ENCODE assay signal across 11 cellular contexts in the genomic region with DNA sequence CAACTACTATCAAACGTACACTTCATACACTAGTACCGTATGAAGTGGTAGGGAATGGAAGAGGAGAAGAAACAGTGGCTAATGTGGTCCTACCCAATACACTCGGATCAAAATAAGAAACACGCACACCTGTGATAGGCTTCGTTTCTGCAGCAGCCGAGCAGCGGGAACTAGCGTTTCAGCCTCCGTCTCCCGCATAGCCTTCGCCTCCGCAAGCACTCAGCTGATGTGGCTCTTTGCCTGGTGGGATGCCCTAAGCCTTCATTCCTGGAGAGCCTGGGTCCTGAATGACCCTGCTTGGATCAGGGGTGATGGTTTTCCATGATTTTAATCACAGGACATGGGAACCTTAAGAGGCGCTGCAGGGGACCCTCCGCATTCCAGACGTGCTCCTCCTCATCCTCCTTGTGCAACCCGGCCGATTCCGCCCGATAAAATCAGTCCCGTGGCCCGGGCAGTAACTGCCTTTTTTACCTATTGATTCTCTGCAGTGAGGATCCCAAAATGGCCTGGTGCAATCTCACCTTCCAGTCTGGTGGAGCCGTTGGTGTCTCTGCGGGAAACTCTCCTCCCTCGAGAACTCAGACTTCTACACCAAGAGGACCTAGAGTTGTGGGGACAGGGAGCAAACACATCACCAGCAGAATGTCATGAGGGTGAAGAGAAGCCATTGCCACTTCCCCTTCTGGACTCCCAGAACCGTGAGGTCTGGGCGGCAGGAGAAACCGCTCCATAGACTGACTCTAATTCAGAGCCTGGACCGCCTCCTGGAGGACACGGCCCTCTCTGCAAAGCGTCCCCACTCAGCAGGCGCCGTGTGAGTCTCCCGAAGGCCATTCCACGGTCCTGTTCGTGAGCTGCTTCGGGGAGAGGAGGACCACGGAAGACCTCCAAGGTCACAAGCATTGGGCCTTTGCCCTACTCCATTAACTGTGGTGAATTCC. TPM values are rescaled to one million over a fixed set of nuclear protein-coding genes. Genes with fewer than 3 reads are reported as not detected.
DNase-seq lines count a peak whose midpoint lies in the region; TF ChIP-seq lines count a peak whose summit lies in the region.
"Had no signal": no experiment of that assay in that cellular context is flagged by ENCODE, and none has a peak within 500 bp of the region (broad histone marks: within the 10 kb centered on the region; RNA-seq: fewer than 3 reads in every experiment).

No MANE protein-coding gene starts in this region.

- no peaks in the 10 kb centered on the region; the same call in 1 of the 2 replicates for H3K27me3 ChIP-seq in H9 (ENCODE audit: insufficient read depth, low read length)
- H3K27me3 ChIP-seq in neuronal stem cell (ENCODE audit: control insufficient read depth in 3 of 3, insufficient read depth in 3 of 3, low read depth in 1 of 3, low read length in 3 of 3) = peaks cover 0 to 17% (median 0%) of the 10 kb centered on the region in 3 experiments

- H3K18ac ChIP-seq in H9 (ENCODE audit: insufficient read length, low read depth, low read length) (no peak overlapping the region), neuronal stem cell (ENCODE audit: low read length) (peak overlapping the region; percentile 33)

- no peak overlapping the region for H3K23ac ChIP-seq in H9 (ENCODE audit: insufficient read length, low read depth, low read length)
- H3K23ac ChIP-seq in neuronal stem cell (ENCODE audit: low read depth, low read length, poor library complexity) = no peak overlapping the region

- H3K27ac Mint-ChIP-seq in H9 = no peak overlapping the region
- no peak overlapping the region for H3K27ac Mint-ChIP-seq in glutamatergic neuron (ENCODE audit: unreplicated experiment)

- H3K27me3 Mint-ChIP-seq in H9 (ENCODE audit: low read depth) (peaks cover 68% of the 10 kb centered on the region), glutamatergic neuron (ENCODE audit: unreplicated experiment) (peaks cover 6% of the 10 kb centered on the region)

- H3K4me3 ChIP-seq in neuronal stem cell (ENCODE audit: low read length in 2 of 2) = no peak overlapping the region

- no peak overlapping the region for H3K14ac ChIP-seq in H9 (ENCODE audit: insufficient read depth, low read length)
- no peak overlapping the region for H3K14ac ChIP-seq in neuronal stem cell (ENCODE audit: low read length)

- peaks cover 0 to 10% of the 10 kb centered on the region in 2 experiments; a peak in 3 of 4 replicates for H3K4me1 Mint-ChIP-seq in H9
- H3K4me1 Mint-ChIP-seq in glutamatergic neuron (ENCODE audit: low read depth, unreplicated experiment) = peaks cover 1% of the 10 kb centered on the region

- H4K91ac ChIP-seq in H9 (ENCODE audit: insufficient read length, low read depth, low read length) = no peak overlapping the region
- no peak overlapping the region for H4K91ac ChIP-seq in neuronal stem cell (ENCODE audit: low read depth, low read length, poor library complexity)

- DNase-seq in H9 = peak; percentile 45
- DNase-seq in NOMO-1 treated with dmso at 0.1 percent for 144 hours (lab: John Stamatoyannopoulos, UW; ENCODE audit: unreplicated experiment) = peak; percentile 67
- peak; percentile 14 for DNase-seq in glutamatergic neuron
- no peak for DNase-seq in neuronal stem cell (ENCODE audit: low spot score)
- DNase-seq in iPS-NIHi7 (ENCODE audit: extremely low spot score) = no peak
- no peak for DNase-seq in central memory CD4-positive, alpha-beta T cell
- no peak for DNase-seq in hypothalamus (lab: John Stamatoyannopoulos, UW)
- DNase-seq: activated T-cell treated with anti-CD3 and anti-CD28 coated beads, Interleukin-2, amount 50 U/mL, for 4 hours; brain microvascular endothelial cell had no signal

- H2BK15ac ChIP-seq in H9 (ENCODE audit: low read depth, low read length) = no peak overlapping the region
- H2BK15ac ChIP-seq in neuronal stem cell (ENCODE audit: low read length) = no peak overlapping the region

- no peak overlapping the region for H3K4me3 Mint-ChIP-seq in H9
- H3K4me3 Mint-ChIP-seq in glutamatergic neuron (ENCODE audit: unreplicated experiment) = no peak overlapping the region
- H3K4me3 Mint-ChIP-seq: activated T-cell treated with anti-CD3 and anti-CD28 coated beads, Interleukin-2, amount 50 U/mL, for 4 hours; CD8-positive, alpha-beta T cell had no signal

- H2BK120ac ChIP-seq in H9 (ENCODE audit: low read depth, low read length, poor library complexity, severe bottlenecking) (no peak overlapping the region), neuronal stem cell (ENCODE audit: low read depth, low read length) (no peak overlapping the region)

- no peak overlapping the region for H2BK5ac ChIP-seq in H9 (ENCODE audit: insufficient read length, low read length)
- no peak overlapping the region for H2BK5ac ChIP-seq in neuronal stem cell (ENCODE audit: low read length)

- H3K79me2 ChIP-seq in H9 (ENCODE audit: insufficient read depth, low read length) = no peaks in the 10 kb centered on the region

- no peaks in the 10 kb centered on the region for H3K23me2 ChIP-seq in H9 (ENCODE audit: insufficient read length, low read depth, low read length, poor library complexity, severe bottlenecking)

- H3K9me3 ChIP-seq in H9 (ENCODE audit: control insufficient read depth, low read depth, low read length) (no peaks in the 10 kb centered on the region), neuronal stem cell (replicated peaks in 1 of 2; ENCODE audit: control insufficient read depth in 2 of 2, insufficient read depth in 1 of 2, low read depth in 1 of 2, low read length in 2 of 2) (no peaks in the 10 kb centered on the region)

- no peaks in the 10 kb centered on the region for H3K36me3 Mint-ChIP-seq in H9 (ENCODE audit: insufficient read depth in 1 of 3, low read depth in 3 of 3)
- no peaks in the 10 kb centered on the region for H3K36me3 Mint-ChIP-seq in glutamatergic neuron (ENCODE audit: unreplicated experiment)

- no peaks in the 10 kb centered on the region for H4K20me1 ChIP-seq in H9 (ENCODE audit: control insufficient read depth, insufficient read depth, insufficient read length)

- no peak overlapping the region for H3T11ph ChIP-seq in H9 (ENCODE audit: low read length)

- H3K27ac ChIP-seq in H9 (ENCODE audit: insufficient read length, low read depth, low read length) = no peak overlapping the region
- no peak overlapping the region for H3K27ac ChIP-seq in neuronal stem cell (replicated peaks; ENCODE audit: low read length)
- H3K27ac ChIP-seq: brain microvascular endothelial cell had no signal

- no peak overlapping the region for H3K56ac ChIP-seq in H9 (ENCODE audit: insufficient read length, low read depth, low read length)

- H3K9me3 Mint-ChIP-seq in H9 (no peaks in the 10 kb centered on the region; a peak in 2 of 5 replicates), glutamatergic neuron (ENCODE audit: unreplicated experiment) (no peaks in the 10 kb centered on the region)
- H3K9me3 Mint-ChIP-seq: activated T-cell treated with anti-CD3 and anti-CD28 coated beads, Interleukin-2, amount 50 U/mL, for 4 hours; CD8-positive, alpha-beta T cell had no signal

- no peaks in the 10 kb centered on the region for H3K36me3 ChIP-seq in neuronal stem cell (replicated peaks in 1 of 2; ENCODE audit: control insufficient read depth in 2 of 2, insufficient read depth in 2 of 2, low read length in 2 of 2)
- H3K36me3 ChIP-seq: brain microvascular endothelial cell had no signal

- TF ChIP-seq CTCF in H9 (conservative IDR thresholded peaks at IDR 0.05) (peak; percentile 43; the same call in 2 of the 3 replicates), glutamatergic neuron (IDR thresholded peaks at IDR 0.05; ENCODE audit: partially characterized antibody, unreplicated experiment) (no peak)

- no peak overlapping the region for H2BK20ac ChIP-seq in H9 (ENCODE audit: low read depth, low read length, poor library complexity, severe bottlenecking)

- H2BK12ac ChIP-seq in H9 (ENCODE audit: insufficient read length, low read depth, low read length) = no peak overlapping the region
- H2BK12ac ChIP-seq in neuronal stem cell (ENCODE audit: low read length) = no peak overlapping the region

- H4K8ac ChIP-seq in H9 (replicated peaks; ENCODE audit: insufficient read length, low read depth, low read length) (no peak overlapping the region), neuronal stem cell (ENCODE audit: low read depth, low read length) (no peak overlapping the region)

- no peaks in the 10 kb centered on the region for H3K79me1 ChIP-seq in H9 (ENCODE audit: insufficient read depth, low read depth, low read length, poor library complexity, severe bottlenecking)
- H3K79me1 ChIP-seq in neuronal stem cell (ENCODE audit: low read depth, low read length) = peaks cover 2% of the 10 kb centered on the region

- H2AFZ ChIP-seq in H9 (ENCODE audit: low read length) (no peak overlapping the region), neuronal stem cell (ENCODE audit: low read length) (no peak overlapping the region)

- no CpG with 5 or more reads among the region's 37 CpGs for whole genome bisulfite sequencing in H9 (ENCODE audit: extremely low coverage, insufficient read length, low lambda C conversion rate)
- WGBS in neuronal stem cell (ENCODE audit: extremely low coverage in 2 of 2, insufficient read length in 2 of 2, insufficient replicate concordance in 1 of 2), 2 donors = no CpG with 5 or more reads among the region's 37 CpGs

- H3K9ac ChIP-seq in H9 (ENCODE audit: extremely low read depth, insufficient read length, low read length) (no peak overlapping the region), neuronal stem cell (ENCODE audit: low read depth, low read length, poor library complexity) (peak overlapping the region; percentile 25)

- H3K4me2 ChIP-seq in H9 (ENCODE audit: insufficient read depth, insufficient read length, low read length) (no peak overlapping the region), neuronal stem cell (ENCODE audit: insufficient read depth, low read length, poor library complexity, severe bottlenecking) (no peak overlapping the region)

- no peak overlapping the region for H4K5ac ChIP-seq in H9 (ENCODE audit: insufficient read length, low read depth, low read length)

- H3K4me1 ChIP-seq in H9 (ENCODE audit: insufficient read depth, low read length) = no peaks in the 10 kb centered on the region
- H3K4me1 ChIP-seq in neuronal stem cell (ENCODE audit: control insufficient read depth in 2 of 2, insufficient read depth in 1 of 2, low read depth in 1 of 2, low read length in 2 of 2) = peaks cover 0 to 10% of the 10 kb centered on the region in 2 donors

- no peak overlapping the region for H3K4ac ChIP-seq in H9 (ENCODE audit: low read depth, low read length)
- H3K4ac ChIP-seq in neuronal stem cell (ENCODE audit: low read length) = no peak overlapping the region

- H2AK5ac ChIP-seq in H9 (ENCODE audit: insufficient read length, low read length) (no peak overlapping the region), neuronal stem cell (ENCODE audit: low read depth, low read length) (no peak overlapping the region)

RNA-seq across cellular contexts. Expression of gene C11orf21, which starts 8.1 kb away (rescaled TPM):
- total RNA-seq in H9 (2021) (not detected in 2 replicates), glutamatergic neuron (ENCODE audit: unreplicated experiment) (not detected)
- polyA plus RNA-seq in neuronal stem cell (2013, experiment 1 of 2) = not detected
- polyA plus RNA-seq in neuronal stem cell (2013, experiment 2 of 2) = not detected
- total RNA-seq: MCF 10A had no signal

RNA-seq across cellular contexts. Expression of gene TSPAN32, which starts 8.1 kb away (rescaled TPM):
- total RNA-seq in H9 (2021) (not detected in 2 replicates), glutamatergic neuron (ENCODE audit: unreplicated experiment) (not detected)
- not detected for polyA plus RNA-seq in neuronal stem cell (2013, experiment 1 of 2)
- 0.01 TPM for polyA plus RNA-seq in neuronal stem cell (2013, experiment 2 of 2)
- total RNA-seq: MCF 10A had no signal

RNA-seq across cellular contexts. Expression of gene ASCL2, which starts 23.3 kb away (rescaled TPM):
- total RNA-seq in H9 (2021) (0.35 TPM in 2 replicates), glutamatergic neuron (ENCODE audit: unreplicated experiment) (not detected)
- 0.07 TPM for polyA plus RNA-seq in neuronal stem cell (2013, experiment 1 of 2)
- polyA plus RNA-seq in neuronal stem cell (2013, experiment 2 of 2) = 0.06 TPM
- total RNA-seq: CD8-positive, alpha-beta T cell; MCF 10A had no signal

Comparison
In these comparisons a context has a peak if more than half of its experiments do, and no peak if none do; other contexts are left out.
1. DNase-seq: peak in H9 (single experiment), NOMO-1 treated with dmso at 0.1 percent for 144 hours (single experiment) and glutamatergic neuron (single experiment); none in neuronal stem cell (single experiment), iPS-NIHi7 (single experiment), central memory CD4-positive, alpha-beta T cell (single experiment) and hypothalamus (0 of 51).